ENCODE assay signal across 7 cellular contexts in genomic region chr5:160021818-160022446, GRCh38. TPM values are rescaled to one million over a fixed set of nuclear protein-coding genes. Genes with fewer than 3 reads are reported as not detected.
DNase-seq lines count a peak whose midpoint lies in the region; ATAC-seq and TF ChIP-seq lines count a peak whose summit lies in the region.

No MANE protein-coding gene starts in this region.

- H3K4me3 ChIP-seq in MM.1S (ENCODE audit: low read length) (no peak overlapping the region), RWPE2 (ENCODE audit: severe bottlenecking) (no peak overlapping the region)

- no peak overlapping the region for H3K4me3 Mint-ChIP-seq in activated naive CD8-positive, alpha-beta T cell treated with anti-CD3 and anti-CD28 coated beads, Interleukin-2, amount 10 ng/mL, durations not matched to agents 7 days and 5 days

- no peak overlapping the region for H3K9ac ChIP-seq in MM.1S (ENCODE audit: low read length)

- H3K36me3 Mint-ChIP-seq in activated naive CD8-positive, alpha-beta T cell treated with anti-CD3 and anti-CD28 coated beads, Interleukin-2, amount 10 ng/mL, durations not matched to agents 7 days and 5 days, result peaks cover 10% of the 10 kb centered on the region

- intact Hi-C loops in Right ventricle myocardium superior (cut with DNase I), result loop anchor here (5.0 to 10.0 kb wide), 3 partner anchors 175 to 373 kb away; no protein-coding TSS in a partner anchor

- TF ChIP-seq CTCF in GM12874 (IDR thresholded peaks at IDR 0.05; ENCODE audit: insufficient read depth, low read depth, low read length) (peak; percentile 60), MM.1S (IDR thresholded peaks at IDR 0.05; ENCODE audit: low read length) (peak; percentile 73), RWPE2 (IDR thresholded peaks at IDR 0.05; ENCODE audit: poor library complexity, severe bottlenecking) (peak; percentile 98)

- H3K9me3 Mint-ChIP-seq in activated naive CD8-positive, alpha-beta T cell treated with anti-CD3 and anti-CD28 coated beads, Interleukin-2, amount 10 ng/mL, durations not matched to agents 7 days and 5 days, result no peaks in the 10 kb centered on the region

- no peaks in the 10 kb centered on the region for H3K9me2 ChIP-seq in MM.1S (replicated peaks; ENCODE audit: insufficient read depth, low read length)

- peak; percentile 89 for ATAC-seq in RWPE2 (ENCODE audit: low read depth)
- peak; percentile 88 for ATAC-seq in activated naive CD8-positive, alpha-beta T cell treated with anti-CD3 and anti-CD28 coated beads, Interleukin-2, amount 10 ng/mL, durations not matched to agents 7 days and 5 days (ENCODE audit: low read depth)
- peak; percentile 93 for ATAC-seq in Right ventricle myocardium superior (ENCODE audit: poor library complexity)

- H3K27me3 Mint-ChIP-seq in activated naive CD8-positive, alpha-beta T cell treated with anti-CD3 and anti-CD28 coated beads, Interleukin-2, amount 10 ng/mL, durations not matched to agents 7 days and 5 days, result no peaks in the 10 kb centered on the region

- DNase-seq in HEK293T (ENCODE audit: extremely low spot score), result peak; percentile 68
- peak; percentile 73 for DNase-seq in MM.1S
- DNase-seq in RWPE2 (ENCODE audit: low spot score), result no peak
- no peak for DNase-seq in activated naive CD8-positive, alpha-beta T cell treated with anti-CD3 and anti-CD28 coated beads, Interleukin-2, amount 10 ng/mL, durations not matched to agents 7 days and 5 days
- no peak for DNase-seq in Right ventricle myocardium superior
- DNase-seq in renal cortical epithelial cell (ENCODE audit: low read depth), result peak; percentile 57

- H3K36me3 ChIP-seq in MM.1S (replicated peaks; ENCODE audit: insufficient read depth, low read length) (no peaks in the 10 kb centered on the region), RWPE2 (ENCODE audit: low read depth) (peaks cover 46% of the 10 kb centered on the region)

- H3K27me3 ChIP-seq in MM.1S (replicated peaks; ENCODE audit: insufficient read depth, low read length), result no peaks in the 10 kb centered on the region
- no peaks in the 10 kb centered on the region for H3K27me3 ChIP-seq in RWPE2 (ENCODE audit: insufficient read depth, poor library complexity, severe bottlenecking)

- H3K4me1 ChIP-seq in MM.1S (ENCODE audit: low read length) (peaks cover 3% of the 10 kb centered on the region; the same call in 1 of the 2 replicates), RWPE2 (ENCODE audit: insufficient read depth, poor library complexity, severe bottlenecking) (peaks cover 3% of the 10 kb centered on the region)

- H3K4me1 Mint-ChIP-seq in activated naive CD8-positive, alpha-beta T cell treated with anti-CD3 and anti-CD28 coated beads, Interleukin-2, amount 10 ng/mL, durations not matched to agents 7 days and 5 days, result peaks cover 18% of the 10 kb centered on the region

- CTCF ChIA-PET in HEK293T (lab: Yijun Ruan, JAX), result interaction anchor here (0.6 to 1.6 kb wide), 29 partner anchors 9 to 735 kb away, joined by 3 to 15 read pairs (median 4); partner anchors contain the start of genes PTTG1 and TTC1

- peaks cover 9% of the 10 kb centered on the region; the same call in 1 of the 2 replicates for H3K79me2 ChIP-seq in MM.1S (ENCODE audit: low read length)

- no peaks in the 10 kb centered on the region for H3F3A ChIP-seq in MM.1S (ENCODE audit: insufficient read depth, low read length)

- H3K4me2 ChIP-seq in MM.1S (ENCODE audit: low read depth, low read length), result no peak overlapping the region

- H2AFZ ChIP-seq in MM.1S (ENCODE audit: low read length), result no peak overlapping the region

- POLR2A ChIA-PET in HEK293T (lab: Yijun Ruan, JAX), result interaction anchor here (1.3 kb wide), 1 partner anchor 13 kb away, joined by 6 read pairs; the partner anchor contains the start of gene TTC1
- POLR2A ChIA-PET in activated naive CD8-positive, alpha-beta T cell treated with anti-CD3 and anti-CD28 coated beads, Interleukin-2, amount 10 ng/mL, durations not matched to agents 7 days and 5 days (lab: Charles Lee), result interaction anchor here (0.8 to 0.9 kb wide), 2 partner anchors 13 to 323 kb away, joined by 3 read pairs; partner anchors contain the start of gene TTC1

- H3K9me3 ChIP-seq in MM.1S (replicated peaks; ENCODE audit: insufficient read depth, low read length) (no peaks in the 10 kb centered on the region), RWPE2 (ENCODE audit: severe bottlenecking) (no peaks in the 10 kb centered on the region)

- no peaks in the 10 kb centered on the region for H4K20me1 ChIP-seq in MM.1S (ENCODE audit: insufficient read depth, low read length)

- peak overlapping the region; percentile 61 for H3K27ac Mint-ChIP-seq in activated naive CD8-positive, alpha-beta T cell treated with anti-CD3 and anti-CD28 coated beads, Interleukin-2, amount 10 ng/mL, durations not matched to agents 7 days and 5 days

- no peak overlapping the region for H3K27ac ChIP-seq in MM.1S (ENCODE audit: low read length)
- H3K27ac ChIP-seq in RWPE2 (ENCODE audit: poor library complexity, severe bottlenecking), result no peak overlapping the region

TF ChIP-seq in HEK293T, 16 proteins besides CTCF, POLR2A, EP300 and RAD21:
- TF ChIP-seq L3MBTL2 (conservative IDR thresholded peaks at IDR 0.05), result no peak
- TF ChIP-seq PKNOX1 (IDR thresholded peaks at IDR 0.05), result peak; percentile 55
- TF ChIP-seq CTBP1 (IDR thresholded peaks at IDR 0.05; ENCODE audit: borderline replicate concordance), result no peak
- TF ChIP-seq LEF1 (IDR thresholded peaks at IDR 0.05; ENCODE audit: borderline replicate concordance), result no peak
- TF ChIP-seq FOXA1 (IDR thresholded peaks at IDR 0.05), result no peak
- no peak for TF ChIP-seq SP1 (IDR thresholded peaks at IDR 0.05)
- TF ChIP-seq ARNT (IDR thresholded peaks at IDR 0.05), result no peak
- TF ChIP-seq TARDBP (IDR thresholded peaks at IDR 0.05), result no peak
- TF ChIP-seq FOXM1 (IDR thresholded peaks at IDR 0.05; ENCODE audit: borderline replicate concordance), result no peak
TF ChIP-seq in HEK293T: peak in this region for 1.

RNA-seq across cellular contexts. Expression of gene TTC1, which starts 13.0 kb away (rescaled TPM):
- 10 to 100 TPM; 42.0 to 44.0 TPM for total RNA-seq in activated naive CD8-positive, alpha-beta T cell treated with anti-CD3 and anti-CD28 coated beads, Interleukin-2, amount 10 ng/mL, durations not matched to agents 7 days and 5 days
- 108 TPM for total RNA-seq in Right ventricle myocardium superior
- total RNA-seq in renal cortical epithelial cell, result 77.2 and 83.0 TPM in 2 replicates

Comparison
In these comparisons a context has a peak if more than half of its experiments do, and no peak if none do; other contexts are left out.
1. DNase-seq: peak in HEK293T (single experiment), MM.1S (single experiment) and renal cortical epithelial cell (single experiment); none in RWPE2 (single experiment), activated naive CD8-positive, alpha-beta T cell treated with anti-CD3 and anti-CD28 coated beads, Interleukin-2, amount 10 ng/mL, durations not matched to agents 7 days and 5 days (single experiment) and Right ventricle myocardium superior (single experiment).
2. Peak in every context shown above with its lines, with median percentiles within 50 percentile points of each other: CTCF ChIP-seq and ATAC-seq.